In genomic region chr1:212637902-212638301, GRCh38 we compare ENCODE assay signal across 9 cellular contexts. TPM values are rescaled to one million over a fixed set of nuclear protein-coding genes. Genes with fewer than 3 reads are reported as not detected.
DNase-seq lines count a peak whose midpoint lies in the region; ATAC-seq and TF ChIP-seq lines count a peak whose summit lies in the region.
"Had no signal": no experiment of that assay in that cellular context is flagged by ENCODE, and none has a peak within 500 bp of the region (broad histone marks: within the 10 kb centered on the region; RNA-seq: fewer than 3 reads in every experiment).

No MANE protein-coding gene starts in this region.

- intact Hi-C loops in natural killer cell (cut with micrococcal nuclease) = no loop called here
- intact Hi-C loops in dendritic cell treated with granulocyte-macrophage colony-stimulating factor and Interleukin-4, amounts not matched to agents 40 ng/mL and 50 ng/mL, for 4 days (cut with micrococcal nuclease) = no loop called here

- no peak for TF ChIP-seq CTCF in natural killer cell (IDR thresholded peaks at IDR 0.05)

- peaks cover 15% of the 10 kb centered on the region for H3K36me3 Mint-ChIP-seq in natural killer cell treated with Interleukin-12 subunit alpha and Interleukin-12 subunit beta and Interleukin-15 and Interleukin-18, amount 100 ng/mL, for 72 hours
- peaks cover 7% of the 10 kb centered on the region for H3K36me3 Mint-ChIP-seq in natural killer cell
- H3K36me3 Mint-ChIP-seq in dendritic cell treated with granulocyte-macrophage colony-stimulating factor and Interleukin-4, amounts not matched to agents 40 ng/mL and 50 ng/mL, for 4 days (ENCODE audit: low read depth) = peaks cover 23% of the 10 kb centered on the region
- H3K36me3 Mint-ChIP-seq: stimulated activated effector memory CD8-positive, alpha-beta T cell treated with anti-CD3 and anti-CD28 coated beads, Interleukin-12 subunit alpha, Interleukin-12 subunit beta, amount 100 ng/mL, for 72 hours had no signal

- peaks cover 37% of the 10 kb centered on the region in 2 donors for H3K4me1 Mint-ChIP-seq in natural killer cell treated with Interleukin-12 subunit alpha and Interleukin-12 subunit beta and Interleukin-15 and Interleukin-18, amount 100 ng/mL, for 72 hours (ENCODE audit: low read depth in 2 of 2)
- peaks cover 25 to 31% of the 10 kb centered on the region in 2 donors for H3K4me1 Mint-ChIP-seq in natural killer cell
- H3K4me1 Mint-ChIP-seq in dendritic cell treated with granulocyte-macrophage colony-stimulating factor and Interleukin-4, amounts not matched to agents 40 ng/mL and 50 ng/mL, for 4 days (ENCODE audit: low read depth) = peaks cover 48% of the 10 kb centered on the region

- DNase-seq in natural killer cell treated with Interleukin-12 subunit alpha and Interleukin-12 subunit beta and Interleukin-15 and Interleukin-18, amount 100 ng/mL, for 72 hours (ENCODE audit: low spot score) = no peak
- DNase-seq in natural killer cell (no peak), myocyte (ENCODE audit: low read depth) (peak; percentile 13), NCI-H2171 (lab: John Stamatoyannopoulos, UW) (no peak), NCI-H1417 treated with DMSO at 0.1 percent for 48 hours (lab: John Stamatoyannopoulos, UW) (no peak)
- no peak for DNase-seq in activated effector memory CD4-positive, alpha-beta T cell treated with anti-CD3 and anti-CD28 coated beads, Interleukin-2, amount 50 U/mL, for 16 hours
- DNase-seq in activated CD4-positive, alpha-beta T cell treated with anti-CD3 and anti-CD28 coated beads for 4 hours = no peak

- H3K4me3 Mint-ChIP-seq in natural killer cell treated with Interleukin-12 subunit alpha and Interleukin-12 subunit beta and Interleukin-15 and Interleukin-18, amount 100 ng/mL, for 72 hours = peak overlapping the region; percentile 35
- H3K4me3 Mint-ChIP-seq in natural killer cell = no peak overlapping the region
- no peak overlapping the region for H3K4me3 Mint-ChIP-seq in dendritic cell treated with granulocyte-macrophage colony-stimulating factor and Interleukin-4, amounts not matched to agents 40 ng/mL and 50 ng/mL, for 4 days
- H3K4me3 Mint-ChIP-seq: stimulated activated effector memory CD8-positive, alpha-beta T cell treated with anti-CD3 and anti-CD28 coated beads, Interleukin-12 subunit alpha, Interleukin-12 subunit beta, amount 100 ng/mL, for 72 hours had no signal

- H3K9me3 Mint-ChIP-seq in natural killer cell treated with Interleukin-12 subunit alpha and Interleukin-12 subunit beta and Interleukin-15 and Interleukin-18, amount 100 ng/mL, for 72 hours = peaks cover 2% of the 10 kb centered on the region
- peaks cover 0 to 3% of the 10 kb centered on the region in 2 donors for H3K9me3 Mint-ChIP-seq in natural killer cell
- peaks cover 24% of the 10 kb centered on the region for H3K9me3 Mint-ChIP-seq in dendritic cell treated with granulocyte-macrophage colony-stimulating factor and Interleukin-4, amounts not matched to agents 40 ng/mL and 50 ng/mL, for 4 days

- H3K27me3 Mint-ChIP-seq in natural killer cell treated with Interleukin-12 subunit alpha and Interleukin-12 subunit beta and Interleukin-15 and Interleukin-18, amount 100 ng/mL, for 72 hours = peaks cover 23 to 28% of the 10 kb centered on the region in 2 donors
- peaks cover 22 to 25% of the 10 kb centered on the region in 2 donors for H3K27me3 Mint-ChIP-seq in natural killer cell (ENCODE audit: low read depth in 2 of 2)
- H3K27me3 Mint-ChIP-seq in dendritic cell treated with granulocyte-macrophage colony-stimulating factor and Interleukin-4, amounts not matched to agents 40 ng/mL and 50 ng/mL, for 4 days = peaks cover 2% of the 10 kb centered on the region

- H3K27ac Mint-ChIP-seq in natural killer cell treated with Interleukin-12 subunit alpha and Interleukin-12 subunit beta and Interleukin-15 and Interleukin-18, amount 100 ng/mL, for 72 hours = peak overlapping the region; percentile 53 to 79
- H3K27ac Mint-ChIP-seq in natural killer cell = peak overlapping the region in 1 of 2 donors; percentile 29
- H3K27ac Mint-ChIP-seq in dendritic cell treated with granulocyte-macrophage colony-stimulating factor and Interleukin-4, amounts not matched to agents 40 ng/mL and 50 ng/mL, for 4 days = peak overlapping the region; percentile 3
- H3K27ac Mint-ChIP-seq: stimulated activated effector memory CD8-positive, alpha-beta T cell treated with anti-CD3 and anti-CD28 coated beads, Interleukin-12 subunit alpha, Interleukin-12 subunit beta, amount 100 ng/mL, for 72 hours had no signal

- no peak for ATAC-seq in natural killer cell treated with Interleukin-12 subunit alpha and Interleukin-12 subunit beta and Interleukin-15 and Interleukin-18, amount 100 ng/mL, for 72 hours
- no peak for ATAC-seq in natural killer cell

RNA-seq across cellular contexts. Expression of gene ATF3, which starts 29.3 kb away (rescaled TPM):
- total RNA-seq in natural killer cell treated with Interleukin-12 subunit alpha and Interleukin-12 subunit beta and Interleukin-15 and Interleukin-18, amount 100 ng/mL, for 72 hours = 10 to 100 TPM; 15.4 to 16.9 TPM
- total RNA-seq in natural killer cell = 100 to 1,000 TPM in 1 of 3 donors, 10 to 100 TPM in 2; 62.2 to 135 (median 78.5) TPM
- total RNA-seq in myocyte = 2.9 and 3.3 TPM in 2 replicates
- polyA plus RNA-seq in myocyte (2012) = 5.8 TPM
